ENCODE assay signal across 22 cellular contexts in genomic region chr9:19741178-19741577, GRCh38. TPM values are rescaled to one million over a fixed set of nuclear protein-coding genes. Genes with fewer than 3 reads are reported as not detected.
"Had no signal": no experiment of that assay in that cellular context is flagged by ENCODE, and none has a peak within 500 bp of the region (broad histone marks: within the 10 kb centered on the region; RNA-seq: fewer than 3 reads in every experiment).

No MANE protein-coding gene starts in this region.

- H3K9me3 Mint-ChIP-seq: activated B cell treated with CpG ODN at 0.5 μM for 24 hours; activated naive CD4-positive, alpha-beta T cell treated with anti-CD3 and anti-CD28 coated beads, Interleukin-2, amount 50 U/mL, for 24 hours; activated T-cell treated with anti-CD3 and anti-CD28 coated beads, Interleukin-2, amount 50 U/mL, for 24 hours; activated T-helper 1 cell treated with anti-CD3 and anti-CD28 coated beads, Interleukin-12 subunit alpha, Interleukin-12 subunit beta, Interleukin-2, Interleukin-4 antibody, amounts not matched to agents 30 ng/mL and 10 ng/mL and 1 ng/mL, durations not matched to agents 14 hours and 24 hours and 36 hours; T-helper 1 cell treated with Interleukin-12 subunit alpha and Interleukin-12 subunit beta and Interleukin-4 antibody, amounts not matched to agents 30 μg/mL and 1 μg/mL, for 36 hours had no signal

- H3K4me3 Mint-ChIP-seq: activated B cell treated with CpG ODN at 0.5 μM for 24 hours; activated CD4-positive, alpha-beta T cell treated with anti-CD3 and anti-CD28 coated beads, Interleukin-2, amount 10 ng/mL, durations not matched to agents 24 days and 14 days; activated CD8-positive, alpha-beta memory T cell treated with anti-CD3 and anti-CD28 coated beads, Interleukin-2, amount 10 ng/mL, durations not matched to agents 7 days and 5 days; activated naive CD4-positive, alpha-beta T cell treated with anti-CD3 and anti-CD28 coated beads, Interleukin-2, amount 50 U/mL, for 24 hours; activated T-cell treated with anti-CD3 and anti-CD28 coated beads, Interleukin-2, amount 50 U/mL, for 24 hours; activated T-helper 1 cell treated with anti-CD3 and anti-CD28 coated beads, Interleukin-12 subunit alpha, Interleukin-12 subunit beta, Interleukin-2, Interleukin-4 antibody, amounts not matched to agents 30 ng/mL and 10 ng/mL and 1 ng/mL, durations not matched to agents 14 hours and 24 hours and 36 hours; T-helper 1 cell treated with Interleukin-12 subunit alpha and Interleukin-12 subunit beta and Interleukin-4 antibody, amounts not matched to agents 30 μg/mL and 1 μg/mL, for 36 hours had no signal

- H3K27ac Mint-ChIP-seq: activated B cell treated with CpG ODN at 0.5 μM for 24 hours; activated CD4-positive, alpha-beta T cell treated with anti-CD3 and anti-CD28 coated beads, Interleukin-2, amount 10 ng/mL, durations not matched to agents 24 days and 14 days; activated CD8-positive, alpha-beta memory T cell treated with anti-CD3 and anti-CD28 coated beads, Interleukin-2, amount 10 ng/mL, durations not matched to agents 7 days and 5 days; activated naive CD4-positive, alpha-beta T cell treated with anti-CD3 and anti-CD28 coated beads, Interleukin-2, amount 50 U/mL, for 24 hours; activated T-cell treated with anti-CD3 and anti-CD28 coated beads, Interleukin-2, amount 50 U/mL, for 24 hours; activated T-helper 1 cell treated with anti-CD3 and anti-CD28 coated beads, Interleukin-12 subunit alpha, Interleukin-12 subunit beta, Interleukin-2, Interleukin-4 antibody, amounts not matched to agents 30 ng/mL and 10 ng/mL and 1 ng/mL, durations not matched to agents 14 hours and 24 hours and 36 hours; T-helper 1 cell treated with Interleukin-12 subunit alpha and Interleukin-12 subunit beta and Interleukin-4 antibody, amounts not matched to agents 30 μg/mL and 1 μg/mL, for 36 hours had no signal

- H3K4me3 ChIP-seq: breast epithelium, Peyer's patch, SJSA1 had no signal

- H3K27me3 Mint-ChIP-seq: activated B cell treated with CpG ODN at 0.5 μM for 24 hours; activated T-cell treated with anti-CD3 and anti-CD28 coated beads, Interleukin-2, amount 50 U/mL, for 24 hours had no signal

- H3K27me3 ChIP-seq: breast epithelium, Peyer's patch, SJSA1 had no signal

- DNase-seq: activated B cell treated with CpG ODN at 0.5 μM for 24 hours; activated CD4-positive, alpha-beta T cell treated with anti-CD3 and anti-CD28 coated beads for 1 hour; activated CD4-positive, alpha-beta T cell treated with anti-CD3 and anti-CD28 coated beads, Interleukin-2, amount 10 ng/mL, durations not matched to agents 24 days and 14 days; activated CD4-positive, alpha-beta T cell treated with anti-CD3 and anti-CD28 coated beads, Interleukin-2, amount 50 U/mL, for 48 hours; activated CD8-positive, alpha-beta memory T cell treated with anti-CD3 and anti-CD28 coated beads, Interleukin-2, amount 10 ng/mL, durations not matched to agents 7 days and 5 days; activated effector memory CD4-positive, alpha-beta T cell treated with Interleukin-2 at 50 U/mL for 16 hours; activated naive CD4-positive, alpha-beta T cell; activated T-cell treated with anti-CD3 and anti-CD28 coated beads, Interleukin-2, amount 50 U/mL, for 24 hours; aorta; caudate nucleus; NCI-H1092; NCI-H1930; NCI-H2107; NCI-H524; Peyer's patch; SHP77 had no signal

- ATAC-seq: activated CD8-positive, alpha-beta memory T cell treated with anti-CD3 and anti-CD28 coated beads, Interleukin-2, amount 10 ng/mL, durations not matched to agents 7 days and 5 days had no signal

- H3K4me1 Mint-ChIP-seq: activated B cell treated with CpG ODN at 0.5 μM for 24 hours; activated CD4-positive, alpha-beta T cell treated with anti-CD3 and anti-CD28 coated beads, Interleukin-2, amount 10 ng/mL, durations not matched to agents 24 days and 14 days; activated CD8-positive, alpha-beta memory T cell treated with anti-CD3 and anti-CD28 coated beads, Interleukin-2, amount 10 ng/mL, durations not matched to agents 7 days and 5 days; activated naive CD4-positive, alpha-beta T cell treated with anti-CD3 and anti-CD28 coated beads, Interleukin-2, amount 50 U/mL, for 24 hours had no signal

- H3K36me3 Mint-ChIP-seq: activated CD8-positive, alpha-beta memory T cell treated with anti-CD3 and anti-CD28 coated beads, Interleukin-2, amount 10 ng/mL, durations not matched to agents 7 days and 5 days; activated naive CD4-positive, alpha-beta T cell treated with anti-CD3 and anti-CD28 coated beads, Interleukin-2, amount 50 U/mL, for 24 hours had no signal

- H3K9me3 ChIP-seq: breast epithelium, Peyer's patch, SJSA1 had no signal

- H3K4me1 ChIP-seq: breast epithelium, Peyer's patch, SJSA1 had no signal

- H3K36me3 ChIP-seq: Peyer's patch, SJSA1 had no signal

- H3K27ac ChIP-seq: breast epithelium, Peyer's patch, SJSA1 had no signal

RNA-seq across cellular contexts. Expression of gene SLC24A2, which starts 47.7 kb away (rescaled TPM):
- total RNA-seq: activated B cell treated with CpG ODN at 0.5 μM for 24 hours; activated CD4-positive, alpha-beta T cell treated with anti-CD3 and anti-CD28 coated beads, Interleukin-2, amount 10 ng/mL, durations not matched to agents 24 days and 14 days; activated CD8-positive, alpha-beta memory T cell treated with anti-CD3 and anti-CD28 coated beads, Interleukin-2, amount 10 ng/mL, durations not matched to agents 7 days and 5 days; activated T-helper 1 cell treated with anti-CD3 and anti-CD28 coated beads, Interleukin-12 subunit alpha, Interleukin-12 subunit beta, Interleukin-2, Interleukin-4 antibody, amounts not matched to agents 30 ng/mL and 10 ng/mL and 1 ng/mL, durations not matched to agents 14 hours and 24 hours and 36 hours; aorta; MCF 10A; SJSA1 had no signal
- polyA plus RNA-seq: aorta had no signal
